20 cellular contexts compared by ENCODE assay signal in the genomic region with DNA sequence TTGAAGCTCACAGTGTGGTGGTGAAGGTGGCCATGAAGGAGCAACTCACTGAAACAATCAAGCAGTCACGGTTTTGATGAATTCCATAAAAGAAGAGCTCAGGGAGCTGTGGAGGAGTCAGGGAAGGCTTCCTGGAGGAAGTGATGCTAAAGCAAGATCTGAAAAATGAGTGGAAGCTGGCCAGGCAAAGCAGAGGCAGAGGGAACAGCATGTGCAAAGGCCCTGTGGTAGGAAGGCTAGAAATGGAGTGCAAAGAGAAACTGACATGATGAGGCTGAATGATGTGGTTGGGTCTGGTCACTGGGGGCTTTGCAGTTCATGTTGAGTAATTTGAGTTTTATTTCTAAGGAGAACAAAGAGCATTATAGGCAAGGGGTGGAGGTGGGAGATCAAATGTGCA. TPM values are rescaled to one million over a fixed set of nuclear protein-coding genes. Genes with fewer than 3 reads are reported as not detected.
DNase-seq lines count a peak whose midpoint lies in the region; ATAC-seq and TF ChIP-seq lines count a peak whose summit lies in the region.
"Had no signal": no experiment of that assay in that cellular context is flagged by ENCODE, and none has a peak within 500 bp of the region (broad histone marks: within the 10 kb centered on the region; RNA-seq: fewer than 3 reads in every experiment).

No MANE protein-coding gene starts in this region.

- no peak for ATAC-seq in stimulated activated naive CD8-positive, alpha-beta T cell treated with anti-CD3 and anti-CD28 coated beads, Interleukin-15, amount 100 ng/mL, for 72 hours
- ATAC-seq in T-cell (replicated peaks in 1 of 4), result no peak
- ATAC-seq in HG02840 (IDR thresholded peaks at IDR 0.05; ENCODE audit: low FRiP score, unreplicated experiment), result no peak
- ATAC-seq: A549, GM12878, HCT116 had no signal

- H3K27ac ChIP-seq in neutrophil, result peak overlapping the region; percentile 49
- H3K27ac ChIP-seq: 22Rv1, A549, BLaER1, HL-60 had no signal

- no peaks in the 10 kb centered on the region for H3K27me3 Mint-ChIP-seq in activated CD4-positive, alpha-beta T cell treated with anti-CD3 and anti-CD28 coated beads, Interleukin-2, amount 10 ng/mL, durations not matched to agents 7 days and 5 days
- no peaks in the 10 kb centered on the region for H3K27me3 Mint-ChIP-seq in stimulated activated naive CD8-positive, alpha-beta T cell treated with anti-CD3 and anti-CD28 coated beads, Interleukin-15, Interleukin-2, amounts not matched to agents 100 ng/mL and 50 ng/mL, for 24 hours
- H3K27me3 Mint-ChIP-seq in stimulated activated naive CD8-positive, alpha-beta T cell treated with anti-CD3 and anti-CD28 coated beads, Interleukin-15, amount 100 ng/mL, for 72 hours, result no peaks in the 10 kb centered on the region
- H3K27me3 Mint-ChIP-seq in T-cell, result no peaks in the 10 kb centered on the region

- peaks cover 57% of the 10 kb centered on the region for H3K9me3 Mint-ChIP-seq in activated CD4-positive, alpha-beta T cell treated with anti-CD3 and anti-CD28 coated beads, Interleukin-2, amount 10 ng/mL, durations not matched to agents 7 days and 5 days
- peaks cover 40% of the 10 kb centered on the region for H3K9me3 Mint-ChIP-seq in stimulated activated naive CD8-positive, alpha-beta T cell treated with anti-CD3 and anti-CD28 coated beads, Interleukin-15, Interleukin-2, amounts not matched to agents 100 ng/mL and 50 ng/mL, for 24 hours
- H3K9me3 Mint-ChIP-seq in stimulated activated naive CD8-positive, alpha-beta T cell treated with anti-CD3 and anti-CD28 coated beads, Interleukin-15, amount 100 ng/mL, for 72 hours, result peaks cover 33 to 58% of the 10 kb centered on the region in 2 donors
- H3K9me3 Mint-ChIP-seq in T-cell, result peaks cover 18 to 30% (median 22%) of the 10 kb centered on the region in 3 donors

- POLR2A ChIA-PET in activated CD4-positive, alpha-beta T cell treated with anti-CD3 and anti-CD28 coated beads, Interleukin-2, amount 10 ng/mL, durations not matched to agents 7 days and 5 days (lab: Charles Lee), result no interaction called here
- POLR2A ChIA-PET in T-cell (lab: Charles Lee), result no interaction called here

- CTCF ChIA-PET in activated CD4-positive, alpha-beta T cell treated with anti-CD3 and anti-CD28 coated beads, Interleukin-2, amount 10 ng/mL, durations not matched to agents 7 days and 5 days (lab: Charles Lee), result interaction anchor here (0.5 kb wide), 1 partner anchor 54 kb away, joined by 3 read pairs; no protein-coding TSS in a partner anchor
- CTCF ChIA-PET in T-cell (lab: Charles Lee), result no interaction called here

- DNase-seq in activated CD4-positive, alpha-beta T cell treated with anti-CD3 and anti-CD28 coated beads, Interleukin-2, amount 10 ng/mL, durations not matched to agents 7 days and 5 days, result no peak
- DNase-seq in activated CD4-positive, alpha-beta T cell treated with anti-CD3 and anti-CD28 coated beads for 48 hours, result no peak
- no peak for DNase-seq in stimulated activated naive CD8-positive, alpha-beta T cell treated with anti-CD3 and anti-CD28 coated beads, Interleukin-15, amount 100 ng/mL, for 72 hours
- DNase-seq in T-cell (no peak), DMS 273 (lab: John Stamatoyannopoulos, UW; ENCODE audit: unreplicated experiment) (no peak)
- DNase-seq: AML-193, DMS79 treated with DMSO at 0.1 percent for 48 hours, GOT3, H7 had no signal

- TF ChIP-seq CTCF in neutrophil (IDR thresholded peaks at IDR 0.05), result no peak

- peaks cover 66% of the 10 kb centered on the region for H3K36me3 Mint-ChIP-seq in activated CD4-positive, alpha-beta T cell treated with anti-CD3 and anti-CD28 coated beads, Interleukin-2, amount 10 ng/mL, durations not matched to agents 7 days and 5 days (ENCODE audit: low read depth)
- peaks cover 33% of the 10 kb centered on the region for H3K36me3 Mint-ChIP-seq in stimulated activated naive CD8-positive, alpha-beta T cell treated with anti-CD3 and anti-CD28 coated beads, Interleukin-15, Interleukin-2, amounts not matched to agents 100 ng/mL and 50 ng/mL, for 24 hours (ENCODE audit: low read depth)
- H3K36me3 Mint-ChIP-seq in T-cell, result peaks cover 41% of the 10 kb centered on the region

- peaks cover 45% of the 10 kb centered on the region for H3K4me1 Mint-ChIP-seq in activated CD4-positive, alpha-beta T cell treated with anti-CD3 and anti-CD28 coated beads, Interleukin-2, amount 10 ng/mL, durations not matched to agents 7 days and 5 days
- H3K4me1 Mint-ChIP-seq in stimulated activated naive CD8-positive, alpha-beta T cell treated with anti-CD3 and anti-CD28 coated beads, Interleukin-15, Interleukin-2, amounts not matched to agents 100 ng/mL and 50 ng/mL, for 24 hours (ENCODE audit: low read depth), result peaks cover 40% of the 10 kb centered on the region
- peaks cover 41% of the 10 kb centered on the region for H3K4me1 Mint-ChIP-seq in stimulated activated naive CD8-positive, alpha-beta T cell treated with anti-CD3 and anti-CD28 coated beads, Interleukin-15, amount 100 ng/mL, for 72 hours
- H3K4me1 Mint-ChIP-seq in T-cell, result peaks cover 60 to 78% (median 63%) of the 10 kb centered on the region in 3 donors

- no peak overlapping the region for H3K4me3 ChIP-seq in neutrophil (ENCODE audit: low read depth in 1 of 2, low read length in 1 of 2)
- H3K4me3 ChIP-seq: A549, BLaER1, GM12878 had no signal

- H3K4me3 Mint-ChIP-seq in activated CD4-positive, alpha-beta T cell treated with anti-CD3 and anti-CD28 coated beads, Interleukin-2, amount 10 ng/mL, durations not matched to agents 7 days and 5 days, result no peak overlapping the region
- H3K4me3 Mint-ChIP-seq in stimulated activated naive CD8-positive, alpha-beta T cell treated with anti-CD3 and anti-CD28 coated beads, Interleukin-15, Interleukin-2, amounts not matched to agents 100 ng/mL and 50 ng/mL, for 24 hours, result no peak overlapping the region
- no peak overlapping the region for H3K4me3 Mint-ChIP-seq in stimulated activated naive CD8-positive, alpha-beta T cell treated with anti-CD3 and anti-CD28 coated beads, Interleukin-15, amount 100 ng/mL, for 72 hours
- peak overlapping the region in 1 of 3 donors; percentile 78 for H3K4me3 Mint-ChIP-seq in T-cell
- H3K4me3 Mint-ChIP-seq: CD14-positive monocyte had no signal

- no peaks in the 10 kb centered on the region for H3K9me3 ChIP-seq in neutrophil

- peaks cover 48% of the 10 kb centered on the region for H3K36me3 ChIP-seq in neutrophil
- H3K36me3 ChIP-seq: BLaER1 had no signal

- peak overlapping the region; percentile 60 for H3K27ac Mint-ChIP-seq in activated CD4-positive, alpha-beta T cell treated with anti-CD3 and anti-CD28 coated beads, Interleukin-2, amount 10 ng/mL, durations not matched to agents 7 days and 5 days
- H3K27ac Mint-ChIP-seq in stimulated activated naive CD8-positive, alpha-beta T cell treated with anti-CD3 and anti-CD28 coated beads, Interleukin-15, Interleukin-2, amounts not matched to agents 100 ng/mL and 50 ng/mL, for 24 hours, result peak overlapping the region; percentile 57
- H3K27ac Mint-ChIP-seq in stimulated activated naive CD8-positive, alpha-beta T cell treated with anti-CD3 and anti-CD28 coated beads, Interleukin-15, amount 100 ng/mL, for 72 hours, result peak overlapping the region in 1 of 2 donors; percentile 0
- peak overlapping the region; percentile 94 for H3K27ac Mint-ChIP-seq in T-cell

- H3K27me3 ChIP-seq in neutrophil, result no peaks in the 10 kb centered on the region
- H3K27me3 ChIP-seq: BLaER1 had no signal

- H3K4me1 ChIP-seq in neutrophil (ENCODE audit: control insufficient read depth in 1 of 2, insufficient read depth in 1 of 2, low read depth in 1 of 2, low read length in 1 of 2), result peaks cover 49 to 50% of the 10 kb centered on the region in 2 experiments
- H3K4me1 ChIP-seq: A549 had no signal

RNA-seq across cellular contexts. Expression of a gene that starts 6.9 kb away (rescaled TPM):
- 1 to 10 TPM; 1.2 to 1.5 TPM for total RNA-seq in activated CD4-positive, alpha-beta T cell treated with anti-CD3 and anti-CD28 coated beads, Interleukin-2, amount 10 ng/mL, durations not matched to agents 7 days and 5 days
- total RNA-seq in T-cell, result 1 to 10 TPM; 3.4 to 9.7 (median 3.7) TPM
- total RNA-seq: G401, H7 had no signal
